24 cellular contexts compared by ENCODE assay signal in the genomic region with DNA sequence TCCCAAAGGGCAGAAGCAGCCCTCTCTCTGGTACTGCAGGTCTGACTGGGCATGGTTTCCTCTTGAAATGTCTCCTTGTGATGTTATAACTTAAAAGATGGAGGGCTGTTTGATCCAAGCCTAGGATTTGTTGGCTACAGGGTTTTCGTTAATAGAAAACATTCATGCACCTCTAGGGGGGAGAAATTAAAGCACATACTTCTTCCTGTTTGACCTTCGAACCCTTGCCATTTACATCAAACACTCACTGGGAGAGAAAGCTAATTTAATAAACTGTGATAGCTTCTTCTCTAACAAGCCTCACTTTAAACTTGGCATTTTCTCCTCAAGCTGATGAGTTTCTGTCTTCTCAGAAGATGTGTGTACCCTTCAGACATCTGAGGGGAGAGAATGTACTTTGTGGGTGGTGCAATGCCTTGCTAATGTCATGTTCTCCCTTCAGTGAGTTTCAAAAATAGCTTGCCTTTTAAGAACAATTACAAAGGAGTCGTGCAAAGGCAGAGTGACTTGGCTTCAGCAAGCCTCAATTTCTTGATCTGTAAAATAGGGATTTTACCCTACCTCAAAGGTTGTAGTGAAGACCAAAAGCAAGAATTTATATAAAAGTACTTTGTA. TPM values are rescaled to one million over a fixed set of nuclear protein-coding genes. Genes with fewer than 3 reads are reported as not detected.
A peak's percentile ranks its signal among the peaks of the same experiment; 100 is the strongest.
DNase-seq lines count a peak whose midpoint lies in the region; ATAC-seq and TF ChIP-seq lines count a peak whose summit lies in the region.
"Had no signal": no experiment of that assay in that cellular context is flagged by ENCODE, and none has a peak within 500 bp of the region (broad histone marks: within the 10 kb centered on the region; RNA-seq: fewer than 3 reads in every experiment).

No MANE protein-coding gene starts in this region.

- POLR2A ChIA-PET in WTC11 (lab: Charles Lee), result interaction anchor here (0.5 kb wide), 1 partner anchor 17 kb away, joined by 5 read pairs; no protein-coding TSS in a partner anchor

- no peaks in the 10 kb centered on the region for H3K9me3 Mint-ChIP-seq in WTC11
- H3K9me3 Mint-ChIP-seq: central memory CD8-positive, alpha-beta T cell; stimulated activated naive CD8-positive, alpha-beta T cell treated with anti-CD3 and anti-CD28 coated beads, Interleukin-15, Interleukin-2, amounts not matched to agents 100 ng/mL and 50 ng/mL, for 24 hours had no signal

- ATAC-seq in WTC11 (no peak), left lobe of liver (peak; percentile 61)
- ATAC-seq: activated CD8-positive, alpha-beta memory T cell treated with anti-CD3 and anti-CD28 coated beads, Interleukin-2, amount 10 ng/mL, durations not matched to agents 7 days and 5 days; T-helper 17 cell had no signal

- peaks cover 78% of the 10 kb centered on the region for H3K4me1 Mint-ChIP-seq in WTC11
- H3K4me1 Mint-ChIP-seq: central memory CD8-positive, alpha-beta T cell; T-helper 17 cell had no signal

- peak overlapping the region; percentile 14 for H3K27ac ChIP-seq in subcutaneous abdominal adipose tissue (ENCODE audit: low read depth, low read length)
- H3K27ac ChIP-seq: 22Rv1, transverse colon had no signal

- no peak overlapping the region for H3K9ac ChIP-seq in subcutaneous abdominal adipose tissue (ENCODE audit: low read length in 5 of 5)

- H3K27me3 ChIP-seq in subcutaneous abdominal adipose tissue (ENCODE audit: control insufficient read depth in 5 of 5, insufficient read depth in 4 of 5, low read length in 5 of 5), result no peaks in the 10 kb centered on the region
- H3K27me3 ChIP-seq: transverse colon had no signal

- no peak overlapping the region for H3K4me3 ChIP-seq in subcutaneous abdominal adipose tissue (ENCODE audit: low read depth in 1 of 5, low read length in 5 of 5)
- H3K4me3 ChIP-seq: transverse colon had no signal

- H3K27ac Mint-ChIP-seq in WTC11, result peak overlapping the region; percentile 28; the same call in 1 of the 2 replicates
- H3K27ac Mint-ChIP-seq: activated CD8-positive, alpha-beta memory T cell treated with anti-CD3 and anti-CD28 coated beads, Interleukin-2, amount 10 ng/mL, durations not matched to agents 7 days and 5 days; stimulated activated naive CD8-positive, alpha-beta T cell treated with anti-CD3 and anti-CD28 coated beads, Interleukin-15, Interleukin-2, amounts not matched to agents 100 ng/mL and 50 ng/mL, for 24 hours; T-helper 17 cell had no signal

- CTCF ChIA-PET in WTC11 (lab: Charles Lee), result interaction anchor here (0.8 to 2.9 kb wide), 3 partner anchors 10 to 15 kb away, joined by 3 to 11 read pairs (median 3); no protein-coding TSS in a partner anchor

- peaks cover 0 to 32% (median 20%) of the 10 kb centered on the region in 5 donors for H3K4me1 ChIP-seq in subcutaneous abdominal adipose tissue (ENCODE audit: control insufficient read depth in 5 of 5, insufficient read depth in 5 of 5, low read length in 5 of 5)

- no peaks in the 10 kb centered on the region for H3K36me3 Mint-ChIP-seq in WTC11
- H3K36me3 Mint-ChIP-seq: activated CD8-positive, alpha-beta memory T cell treated with anti-CD3 and anti-CD28 coated beads, Interleukin-2, amount 10 ng/mL, durations not matched to agents 7 days and 5 days had no signal

- peak; percentile 19 for DNase-seq in DMS53 (lab: John Stamatoyannopoulos, UW)
- no peak for DNase-seq in DMS53 treated with DMSO at 0.1 percent for 48 hours (lab: John Stamatoyannopoulos, UW; ENCODE audit: unreplicated experiment)
- no peak for DNase-seq in WTC11 (ENCODE audit: low spot score)
- DNase-seq in left lobe of liver (ENCODE audit: low spot score), result no peak
- DNase-seq in NCI-H187 (lab: John Stamatoyannopoulos, UW), result no peak
- DNase-seq in hepatic stellate cell (ENCODE audit: low spot score), result no peak
- DNase-seq in stimulated activated naive CD4-positive, alpha-beta T cell treated with Interleukin-2 at 50 U/mL for 16 hours (lab: John Stamatoyannopoulos, UW), result no peak
- DNase-seq: activated CD4-positive, alpha-beta T cell treated with anti-CD3 and anti-CD28 coated beads for 48 hours; activated CD8-positive, alpha-beta memory T cell treated with anti-CD3 and anti-CD28 coated beads, Interleukin-2, amount 10 ng/mL, durations not matched to agents 7 days and 5 days; activated naive CD4-positive, alpha-beta T cell treated with anti-CD3 and anti-CD28 coated beads, Interleukin-2, amount 50 U/mL, for 16 hours; aorta; GDM1; Karpas-422; mesenchymal stem cell; NCI-H1694 treated with DMSO at 0.1 percent for 48 hours; RPMI8226; stimulated activated CD4-positive, alpha-beta T cell treated with anti-CD3 and anti-CD28 coated beads, Interleukin-12 subunit alpha, Interleukin-12 subunit beta, amount 100 ng/mL, for 4 hours; stimulated activated CD4-positive, alpha-beta T cell treated with anti-CD3 and anti-CD28 coated beads, Interleukin-4, amount 100 ng/mL, for 4 hours; T-helper 17 cell; transverse colon had no signal

- no peaks in the 10 kb centered on the region for H3K36me3 ChIP-seq in subcutaneous abdominal adipose tissue (ENCODE audit: control insufficient read depth in 5 of 5, insufficient read depth in 5 of 5, low read length in 5 of 5)
- H3K36me3 ChIP-seq: transverse colon had no signal

- no peak for TF ChIP-seq CTCF in WTC11 (IDR thresholded peaks at IDR 0.05)

- no peaks in the 10 kb centered on the region for H3K9me3 ChIP-seq in subcutaneous abdominal adipose tissue (ENCODE audit: control insufficient read depth in 5 of 5, low read length in 5 of 5)
- H3K9me3 ChIP-seq: transverse colon had no signal

- no peak overlapping the region for H3K4me3 Mint-ChIP-seq in WTC11
- H3K4me3 Mint-ChIP-seq: activated CD8-positive, alpha-beta memory T cell treated with anti-CD3 and anti-CD28 coated beads, Interleukin-2, amount 10 ng/mL, durations not matched to agents 7 days and 5 days; central memory CD8-positive, alpha-beta T cell; stimulated activated naive CD8-positive, alpha-beta T cell treated with anti-CD3 and anti-CD28 coated beads, Interleukin-15, Interleukin-2, amounts not matched to agents 100 ng/mL and 50 ng/mL, for 24 hours; T-helper 17 cell had no signal

- no peaks in the 10 kb centered on the region for H3K27me3 Mint-ChIP-seq in WTC11 (ENCODE audit: low read depth)

TF ChIP-seq in WTC11, 78 proteins besides CTCF, POLR2A, EP300 and RAD21 (continues in another document):
- TF ChIP-seq OVOL2 (CRISPR knock-in tag; IDR thresholded peaks at IDR 0.05; ENCODE audit: borderline replicate concordance) (no peak), ATF2 (CRISPR knock-in tag; IDR thresholded peaks at IDR 0.05; ENCODE audit: borderline replicate concordance, low read depth) (no peak), NR2C2 (CRISPR knock-in tag; IDR thresholded peaks at IDR 0.05) (no peak), ZNF396 (CRISPR knock-in tag; IDR thresholded peaks at IDR 0.05; ENCODE audit: borderline replicate concordance) (no peak), NR3C1 (CRISPR knock-in tag; conservative IDR thresholded peaks at IDR 0.05; ENCODE audit: low read depth) (no peak)
- TF ChIP-seq, protein P1, sequence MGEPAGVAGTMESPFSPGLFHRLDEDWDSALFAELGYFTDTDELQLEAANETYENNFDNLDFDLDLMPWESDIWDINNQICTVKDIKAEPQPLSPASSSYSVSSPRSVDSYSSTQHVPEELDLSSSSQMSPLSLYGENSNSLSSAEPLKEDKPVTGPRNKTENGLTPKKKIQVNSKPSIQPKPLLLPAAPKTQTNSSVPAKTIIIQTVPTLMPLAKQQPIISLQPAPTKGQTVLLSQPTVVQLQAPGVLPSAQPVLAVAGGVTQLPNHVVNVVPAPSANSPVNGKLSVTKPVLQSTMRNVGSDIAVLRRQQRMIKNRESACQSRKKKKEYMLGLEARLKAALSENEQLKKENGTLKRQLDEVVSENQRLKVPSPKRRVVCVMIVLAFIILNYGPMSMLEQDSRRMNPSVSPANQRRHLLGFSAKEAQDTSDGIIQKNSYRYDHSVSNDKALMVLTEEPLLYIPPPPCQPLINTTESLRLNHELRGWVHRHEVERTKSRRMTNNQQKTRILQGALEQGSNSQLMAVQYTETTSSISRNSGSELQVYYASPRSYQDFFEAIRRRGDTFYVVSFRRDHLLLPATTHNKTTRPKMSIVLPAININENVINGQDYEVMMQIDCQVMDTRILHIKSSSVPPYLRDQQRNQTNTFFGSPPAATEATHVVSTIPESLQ (CRISPR knock-in tag; IDR thresholded peaks at IDR 0.05), result no peak
- TF ChIP-seq, protein P2, sequence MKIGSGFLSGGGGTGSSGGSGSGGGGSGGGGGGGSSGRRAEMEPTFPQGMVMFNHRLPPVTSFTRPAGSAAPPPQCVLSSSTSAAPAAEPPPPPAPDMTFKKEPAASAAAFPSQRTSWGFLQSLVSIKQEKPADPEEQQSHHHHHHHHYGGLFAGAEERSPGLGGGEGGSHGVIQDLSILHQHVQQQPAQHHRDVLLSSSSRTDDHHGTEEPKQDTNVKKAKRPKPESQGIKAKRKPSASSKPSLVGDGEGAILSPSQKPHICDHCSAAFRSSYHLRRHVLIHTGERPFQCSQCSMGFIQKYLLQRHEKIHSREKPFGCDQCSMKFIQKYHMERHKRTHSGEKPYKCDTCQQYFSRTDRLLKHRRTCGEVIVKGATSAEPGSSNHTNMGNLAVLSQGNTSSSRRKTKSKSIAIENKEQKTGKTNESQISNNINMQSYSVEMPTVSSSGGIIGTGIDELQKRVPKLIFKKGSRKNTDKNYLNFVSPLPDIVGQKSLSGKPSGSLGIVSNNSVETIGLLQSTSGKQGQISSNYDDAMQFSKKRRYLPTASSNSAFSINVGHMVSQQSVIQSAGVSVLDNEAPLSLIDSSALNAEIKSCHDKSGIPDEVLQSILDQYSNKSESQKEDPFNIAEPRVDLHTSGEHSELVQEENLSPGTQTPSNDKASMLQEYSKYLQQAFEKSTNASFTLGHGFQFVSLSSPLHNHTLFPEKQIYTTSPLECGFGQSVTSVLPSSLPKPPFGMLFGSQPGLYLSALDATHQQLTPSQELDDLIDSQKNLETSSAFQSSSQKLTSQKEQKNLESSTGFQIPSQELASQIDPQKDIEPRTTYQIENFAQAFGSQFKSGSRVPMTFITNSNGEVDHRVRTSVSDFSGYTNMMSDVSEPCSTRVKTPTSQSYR (CRISPR knock-in tag; IDR thresholded peaks at IDR 0.05), result no peak

RNA-seq across cellular contexts. Expression of gene CACHD1, which starts 20.4 kb away (rescaled TPM):
- 26.3 to 34.4 TPM (median 34.4 TPM) in 3 replicates for total RNA-seq in WTC11 (2021)
- total RNA-seq in left lobe of liver, result 1.0 TPM

Comparison
In these comparisons a context has a peak if more than half of its experiments do, and no peak if none do; other contexts are left out.
1. RNA of gene CACHD1, which starts 20.4 kb away (total RNA-seq): 26.3 to 34.4 TPM in WTC11; 1.0 TPM in left lobe of liver (single experiment); every median in the first group is over 10 times any median in the second.